In the genomic region with DNA sequence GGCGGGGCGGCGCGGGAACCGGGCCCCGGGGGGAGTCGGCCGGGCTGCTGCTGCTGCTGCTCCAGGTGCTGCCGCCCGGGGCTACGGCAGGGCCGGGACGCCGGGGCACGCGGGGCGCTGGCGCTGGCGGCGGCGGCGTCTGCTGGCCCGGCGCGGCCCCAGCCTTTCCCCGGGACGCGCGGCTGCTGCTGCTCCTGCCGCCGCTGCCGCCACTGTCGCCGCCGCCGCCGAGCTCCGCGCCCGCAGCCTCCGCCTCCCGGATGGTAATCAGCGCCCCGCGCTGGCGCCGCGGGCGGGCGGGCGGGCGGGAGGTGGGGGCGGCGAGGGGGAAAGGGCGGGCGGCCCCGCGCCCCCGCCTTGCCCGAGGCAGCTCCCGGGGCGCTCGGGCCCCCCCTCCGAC, we compare ENCODE assay signal across 9 cellular contexts. TPM values are rescaled to one million over a fixed set of nuclear protein-coding genes. Genes with fewer than 3 reads are reported as not detected.
DNase-seq lines count a peak whose midpoint lies in the region; ATAC-seq, FAIRE-seq and TF ChIP-seq lines count a peak whose summit lies in the region.
"Had no signal": no experiment of that assay in that cellular context is flagged by ENCODE, and none has a peak within 500 bp of the region (broad histone marks: within the 10 kb centered on the region; RNA-seq: fewer than 3 reads in every experiment).

No MANE protein-coding gene starts in this region.

- H3K4me3 ChIP-seq in HUES48 (ENCODE audit: low read depth, low read length) = peak overlapping the region; percentile 41; the same call in 1 of the 2 replicates
- H3K4me3 ChIP-seq in coronary artery = peak overlapping the region; percentile 75
- peak overlapping the region; percentile 28 to 62 for H3K4me3 ChIP-seq in small intestine (ENCODE audit: low read depth in 1 of 2, low read length in 2 of 2)

- H3K27me3 ChIP-seq in HUES48 (ENCODE audit: control insufficient read depth, insufficient read depth, low read length) (peaks cover 90% of the 10 kb centered on the region), small intestine (ENCODE audit: control insufficient read depth in 2 of 2, insufficient read depth in 2 of 2, low read length in 2 of 2) (peaks cover 11 to 14% of the 10 kb centered on the region in 2 donors)

- no peak overlapping the region for H3K9ac ChIP-seq in HUES48 (ENCODE audit: low read depth, low read length)

- H3K4me1 ChIP-seq in HUES48 (ENCODE audit: control insufficient read depth, insufficient read depth, low read length) (peaks cover 25% of the 10 kb centered on the region), small intestine (ENCODE audit: control insufficient read depth in 2 of 2, insufficient read depth in 1 of 2, low read depth in 1 of 2, low read length in 1 of 2) (no peaks in the 10 kb centered on the region)

- no peak for ATAC-seq in GM18517 (IDR thresholded peaks at IDR 0.05; ENCODE audit: unreplicated experiment)

- DNase-seq in NCI-H748 (lab: John Stamatoyannopoulos, UW; ENCODE audit: unreplicated experiment) = peak; percentile 64
- DNase-seq in NCI-H748 treated with DMSO at 0.1 percent for 48 hours (lab: John Stamatoyannopoulos, UW) = no peak
- no peak for DNase-seq in coronary artery (ENCODE audit: low spot score)
- DNase-seq in small intestine = no peak
- DNase-seq in HuH-7.5 (ENCODE audit: low spot score) = no peak
- no peak for DNase-seq in NOMO-1 treated with DMSO at 0.1 percent for 48 hours (lab: John Stamatoyannopoulos, UW; ENCODE audit: unreplicated experiment)

- 0 to 2% (median 1%) methylated on average over 12 to 64 of the region's 64 CpGs for WGBS in small intestine, 3 donors

- FAIRE-seq in small intestine (lab: Jason Lieb, UNC) = no peak

- TF ChIP-seq CTCF in coronary artery (IDR thresholded peaks at IDR 0.05) = no peak

- H3K9me3 ChIP-seq in HUES48 (ENCODE audit: control insufficient read depth, insufficient read depth, low read length) = no peaks in the 10 kb centered on the region
- H3K9me3 ChIP-seq in small intestine (ENCODE audit: control insufficient read depth, low read depth) = no peaks in the 10 kb centered on the region

- H3K27ac ChIP-seq in HUES48 (ENCODE audit: low read depth, low read length) = no peak overlapping the region
- peak overlapping the region in 1 of 2 donors; percentile 92 for H3K27ac ChIP-seq in coronary artery
- no peak overlapping the region for H3K27ac ChIP-seq in small intestine (ENCODE audit: low read depth in 1 of 2, low read length in 1 of 2)

- H3K36me3 ChIP-seq in HUES48 (ENCODE audit: control insufficient read depth, insufficient read depth, low read length) (no peaks in the 10 kb centered on the region), small intestine (ENCODE audit: control insufficient read depth in 2 of 2, insufficient read depth in 2 of 2, low read length in 2 of 2) (no peaks in the 10 kb centered on the region)

RNA-seq across cellular contexts. Expression of a gene that starts 0.3 kb away (rescaled TPM):
- 1 to 10 TPM in 2 of 3 donors, under 1 TPM in 1; 0.67 to 3.5 (median 2.8) TPM for polyA plus RNA-seq in small intestine
- polyA plus RNA-seq: CD14-positive monocyte had no signal

RNA-seq across cellular contexts. Expression of a gene that starts 28.9 kb away (rescaled TPM):
- polyA plus RNA-seq in small intestine = 100 to 1,000 TPM; 120 to 142 (median 139) TPM

RNA-seq across cellular contexts. Expression of a gene that starts 40.5 kb away (rescaled TPM):
- polyA plus RNA-seq in small intestine = 100 to 1,000 TPM in 1 of 3 donors, 10 to 100 TPM in 2; 47.2 to 144 (median 53.0) TPM
